In genomic region chr5:73901455-73901854, GRCh38 we compare ENCODE assay signal across 1 cellular context.
TF ChIP-seq lines count a peak whose summit lies in the region.

No MANE protein-coding gene starts in this region.

TF ChIP-seq in WTC11, 78 proteins besides CTCF, POLR2A, EP300 and RAD21 (continued from another document):
- TF ChIP-seq ZNF423 (CRISPR knock-in tag; IDR thresholded peaks at IDR 0.05) (no peak), EMX1 (CRISPR knock-in tag; IDR thresholded peaks at IDR 0.05) (no peak), ZNF281 (CRISPR knock-in tag; IDR thresholded peaks at IDR 0.05) (no peak), TEAD4 (CRISPR knock-in tag; IDR thresholded peaks at IDR 0.05) (no peak), TCF7 (CRISPR knock-in tag; IDR thresholded peaks at IDR 0.05; ENCODE audit: low read depth) (no peak), MAX (CRISPR knock-in tag; IDR thresholded peaks at IDR 0.05) (no peak), MYBL2 (CRISPR knock-in tag; IDR thresholded peaks at IDR 0.05) (no peak), ZSCAN18 (CRISPR knock-in tag; IDR thresholded peaks at IDR 0.05) (no peak), FOXJ3 (CRISPR knock-in tag; IDR thresholded peaks at IDR 0.05; ENCODE audit: borderline replicate concordance) (no peak), AR (CRISPR knock-in tag; IDR thresholded peaks at IDR 0.05) (no peak), ARID4B (CRISPR knock-in tag; IDR thresholded peaks at IDR 0.05; ENCODE audit: borderline replicate concordance) (no peak), USF1 (CRISPR knock-in tag; IDR thresholded peaks at IDR 0.05) (no peak)
